Comparison of ENCODE assay signal across 15 cellular contexts in genomic region chr15:66737243-66738010, GRCh38.
"Had no signal": no experiment of that assay in that cellular context is flagged by ENCODE, and none has a peak within 500 bp of the region (broad histone marks: within the 10 kb centered on the region; RNA-seq: fewer than 3 reads in every experiment).

No MANE protein-coding gene starts in this region.

- H3K4me3 Mint-ChIP-seq: activated naive CD8-positive, alpha-beta T cell treated with anti-CD3 and anti-CD28 coated beads for 36 hours; activated T-helper 1 cell treated with anti-CD3 and anti-CD28 coated beads, Interleukin-12 subunit alpha, Interleukin-12 subunit beta, Interleukin-2, Interleukin-4 antibody, amounts not matched to agents 30 ng/mL and 10 ng/mL and 1 ng/mL, durations not matched to agents 14 hours and 24 hours and 36 hours; endodermal cell; natural killer cell treated with Interleukin-12 subunit alpha and Interleukin-12 subunit beta and Interleukin-15 and Interleukin-18, amount 100 ng/mL, for 72 hours; stimulated activated memory B cell treated with anti-CD40 and anti-IgM and Interleukin-4, amounts not matched to agents 10 μg/mL and 1 μg/mL and 100 μg/mL, for 72 hours; type B pancreatic cell had no signal

- ATAC-seq: activated CD4-positive, CD25-positive, alpha-beta regulatory T cell treated with anti-CD3 and anti-CD28 coated beads, Interleukin-2, amount 50 U/mL, for 24 hours; left lung; natural killer cell treated with Interleukin-12 subunit alpha and Interleukin-12 subunit beta and Interleukin-15 and Interleukin-18, amount 100 ng/mL, for 72 hours; stimulated activated memory B cell treated with anti-CD40 and anti-IgM and Interleukin-4, amounts not matched to agents 10 μg/mL and 1 μg/mL and 100 μg/mL, for 72 hours had no signal

- DNase-seq: activated naive CD8-positive, alpha-beta T cell treated with anti-CD3 and anti-CD28 coated beads for 36 hours; dorsolateral prefrontal cortex; endodermal cell; left lung; mesenchymal stem cell; stimulated activated CD4-positive, alpha-beta T cell treated with anti-CD3 and anti-CD28 coated beads, Interleukin-2, amount 100 ng/mL, for 48 hours; T-helper 1 cell; T1000 had no signal

- H3K4me1 Mint-ChIP-seq: activated naive CD8-positive, alpha-beta T cell treated with anti-CD3 and anti-CD28 coated beads for 36 hours; stimulated activated memory B cell treated with anti-CD40 and anti-IgM and Interleukin-4, amounts not matched to agents 10 μg/mL and 1 μg/mL and 100 μg/mL, for 72 hours had no signal

- H3K36me3 ChIP-seq: breast epithelium, left lung had no signal

- H3K36me3 Mint-ChIP-seq: activated naive CD8-positive, alpha-beta T cell treated with anti-CD3 and anti-CD28 coated beads for 36 hours; natural killer cell treated with Interleukin-12 subunit alpha and Interleukin-12 subunit beta and Interleukin-15 and Interleukin-18, amount 100 ng/mL, for 72 hours; stimulated activated memory B cell treated with anti-CD40 and anti-IgM and Interleukin-4, amounts not matched to agents 10 μg/mL and 1 μg/mL and 100 μg/mL, for 72 hours had no signal

- H3K27ac ChIP-seq: breast epithelium, dorsolateral prefrontal cortex, left lung, SK-N-MC had no signal

- H3K9me3 ChIP-seq: breast epithelium, left lung had no signal

- H3K27ac Mint-ChIP-seq: activated naive CD8-positive, alpha-beta T cell treated with anti-CD3 and anti-CD28 coated beads for 36 hours; activated T-helper 1 cell treated with anti-CD3 and anti-CD28 coated beads, Interleukin-12 subunit alpha, Interleukin-12 subunit beta, Interleukin-2, Interleukin-4 antibody, amounts not matched to agents 30 ng/mL and 10 ng/mL and 1 ng/mL, durations not matched to agents 14 hours and 24 hours and 36 hours; endodermal cell; natural killer cell treated with Interleukin-12 subunit alpha and Interleukin-12 subunit beta and Interleukin-15 and Interleukin-18, amount 100 ng/mL, for 72 hours; stimulated activated memory B cell treated with anti-CD40 and anti-IgM and Interleukin-4, amounts not matched to agents 10 μg/mL and 1 μg/mL and 100 μg/mL, for 72 hours; type B pancreatic cell had no signal

- H3K9me3 Mint-ChIP-seq: activated naive CD8-positive, alpha-beta T cell treated with anti-CD3 and anti-CD28 coated beads for 36 hours; activated T-helper 1 cell treated with anti-CD3 and anti-CD28 coated beads, Interleukin-12 subunit alpha, Interleukin-12 subunit beta, Interleukin-2, Interleukin-4 antibody, amounts not matched to agents 30 ng/mL and 10 ng/mL and 1 ng/mL, durations not matched to agents 14 hours and 24 hours and 36 hours; endodermal cell; natural killer cell treated with Interleukin-12 subunit alpha and Interleukin-12 subunit beta and Interleukin-15 and Interleukin-18, amount 100 ng/mL, for 72 hours; stimulated activated memory B cell treated with anti-CD40 and anti-IgM and Interleukin-4, amounts not matched to agents 10 μg/mL and 1 μg/mL and 100 μg/mL, for 72 hours; type B pancreatic cell had no signal

- H3K4me3 ChIP-seq: breast epithelium, dorsolateral prefrontal cortex, left lung, SK-N-MC had no signal

- H3K4me1 ChIP-seq: breast epithelium had no signal

- H3K27me3 Mint-ChIP-seq: activated naive CD8-positive, alpha-beta T cell treated with anti-CD3 and anti-CD28 coated beads for 36 hours; type B pancreatic cell had no signal

- H3K27me3 ChIP-seq: breast epithelium, dorsolateral prefrontal cortex, left lung had no signal
